In genomic region chr11:42598341-42598740, GRCh38 we compare ENCODE assay signal across 27 cellular contexts.
"Had no signal": no experiment of that assay in that cellular context is flagged by ENCODE, and none has a peak within 500 bp of the region (broad histone marks: within the 10 kb centered on the region; RNA-seq: fewer than 3 reads in every experiment).

No MANE protein-coding gene starts in this region.

- DNase-seq: dermis blood vessel endothelial cell; effector memory CD8-positive, alpha-beta T cell; erythroblast; esophagus squamous epithelium; foreskin melanocyte; hypothalamus; immature natural killer cell; islet precursor cell; kidney glomerular epithelial cell; left colon; left ventricle myocardium superior; lower lobe of right lung; nucleus accumbens; stimulated activated CD4-positive, alpha-beta T cell treated with anti-CD3 and anti-CD28 coated beads, Interleukin-2, amount 100 ng/mL, for 24 hours; stimulated activated CD4-positive, alpha-beta T cell treated with anti-CD3 and anti-CD28 coated beads, Interleukin-4, amount 100 ng/mL, for 24 hours; stimulated activated naive CD4-positive, alpha-beta T cell treated with Interleukin-2 at 50 U/mL for 16 hours; stomach; thyroid gland; trophoblast cell had no signal

- H3K36me3 Mint-ChIP-seq: natural killer cell treated with Interleukin-12 subunit alpha and Interleukin-12 subunit beta and Interleukin-15 and Interleukin-18, amount 100 ng/mL, for 72 hours; stimulated activated effector memory CD8-positive, alpha-beta T cell treated with anti-CD3 and anti-CD28 coated beads, Interleukin-12 subunit alpha, Interleukin-12 subunit beta, amount 100 ng/mL, for 72 hours had no signal

- H3K9me3 ChIP-seq: esophagus squamous epithelium, lower lobe of right lung, prostate gland, right atrium auricular region, stomach, thyroid gland, vagina had no signal

- H3K36me3 ChIP-seq: esophagus squamous epithelium, lower lobe of right lung, prostate gland, right atrium auricular region, stomach, thyroid gland, vagina had no signal

- H3K27me3 Mint-ChIP-seq: effector memory CD8-positive, alpha-beta T cell; natural killer cell treated with Interleukin-12 subunit alpha and Interleukin-12 subunit beta and Interleukin-15 and Interleukin-18, amount 100 ng/mL, for 72 hours had no signal

- H3K4me3 Mint-ChIP-seq: effector memory CD8-positive, alpha-beta T cell; immature natural killer cell; natural killer cell treated with Interleukin-12 subunit alpha and Interleukin-12 subunit beta and Interleukin-15 and Interleukin-18, amount 100 ng/mL, for 72 hours; stimulated activated effector memory CD8-positive, alpha-beta T cell treated with anti-CD3 and anti-CD28 coated beads, Interleukin-12 subunit alpha, Interleukin-12 subunit beta, amount 100 ng/mL, for 72 hours had no signal

- ATAC-seq: effector memory CD8-positive, alpha-beta T cell; left colon; left ventricle myocardium superior; lower lobe of right lung; natural killer cell treated with Interleukin-12 subunit alpha and Interleukin-12 subunit beta and Interleukin-15 and Interleukin-18, amount 100 ng/mL, for 72 hours; sciatic nerve; stimulated activated effector memory CD8-positive, alpha-beta T cell treated with anti-CD3 and anti-CD28 coated beads, Interleukin-12 subunit alpha, Interleukin-12 subunit beta, amount 100 ng/mL, for 72 hours had no signal

- H3K4me1 Mint-ChIP-seq: immature natural killer cell; stimulated activated effector memory CD8-positive, alpha-beta T cell treated with anti-CD3 and anti-CD28 coated beads, Interleukin-12 subunit alpha, Interleukin-12 subunit beta, amount 100 ng/mL, for 72 hours had no signal

- H3K27me3 ChIP-seq: esophagus squamous epithelium, right atrium auricular region, stomach, thyroid gland, vagina had no signal

- H3K27ac ChIP-seq: coronary artery, esophagus squamous epithelium, lower lobe of right lung, prostate gland, right atrium auricular region, stomach, thyroid gland, vagina had no signal

- H3K4me3 ChIP-seq: coronary artery, esophagus squamous epithelium, lower lobe of right lung, prostate gland, right atrium auricular region, stomach, thyroid gland, vagina had no signal

- H3K27ac Mint-ChIP-seq: effector memory CD8-positive, alpha-beta T cell; immature natural killer cell; natural killer cell treated with Interleukin-12 subunit alpha and Interleukin-12 subunit beta and Interleukin-15 and Interleukin-18, amount 100 ng/mL, for 72 hours; stimulated activated effector memory CD8-positive, alpha-beta T cell treated with anti-CD3 and anti-CD28 coated beads, Interleukin-12 subunit alpha, Interleukin-12 subunit beta, amount 100 ng/mL, for 72 hours had no signal

- FAIRE-seq: endometrium had no signal

- H3K4me1 ChIP-seq: esophagus squamous epithelium, lower lobe of right lung, prostate gland, right atrium auricular region, stomach, thyroid gland, vagina had no signal
